ENCODE assay signal across 13 cellular contexts in genomic region chr5:109852371-109853160, GRCh38.
DNase-seq lines count a peak whose midpoint lies in the region; ATAC-seq and TF ChIP-seq lines count a peak whose summit lies in the region.
"Had no signal": no experiment of that assay in that cellular context is flagged by ENCODE, and none has a peak within 500 bp of the region (broad histone marks: within the 10 kb centered on the region; RNA-seq: fewer than 3 reads in every experiment).

No MANE protein-coding gene starts in this region.

- peak overlapping the region; percentile 28 for H3K27ac Mint-ChIP-seq in chondrocyte (ENCODE audit: unreplicated experiment)

- H3K9me3 Mint-ChIP-seq in chondrocyte (ENCODE audit: low read depth): no peaks in the 10 kb centered on the region
- H3K9me3 Mint-ChIP-seq: naive B cell had no signal

- peak; percentile 72 to 87 for ATAC-seq in activated CD4-positive, CD25-positive, alpha-beta regulatory T cell treated with anti-CD3 and anti-CD28 coated beads, Interleukin-2, amount 50 U/mL, for 24 hours

- H3K4me1 Mint-ChIP-seq in chondrocyte (ENCODE audit: low read depth): peaks cover 6% of the 10 kb centered on the region
- H3K4me1 Mint-ChIP-seq: naive B cell had no signal

- H3K4me3 Mint-ChIP-seq in chondrocyte (ENCODE audit: unreplicated experiment): no peak overlapping the region
- H3K4me3 Mint-ChIP-seq: naive B cell had no signal

- no peaks in the 10 kb centered on the region for H3K9me3 ChIP-seq in MG63
- H3K9me3 ChIP-seq in skeletal muscle satellite cell (replicated peaks; ENCODE audit: low read length): no peaks in the 10 kb centered on the region
- H3K9me3 ChIP-seq: tibial artery had no signal

- no peak for TF ChIP-seq CTCF in chondrocyte (IDR thresholded peaks at IDR 0.05)

- peak overlapping the region; percentile 19 for H3K9ac ChIP-seq in skeletal muscle satellite cell (ENCODE audit: low read depth, low read length)

- H3K36me3 Mint-ChIP-seq in chondrocyte (ENCODE audit: low read depth): peaks cover 41% of the 10 kb centered on the region

- H3K4me3 ChIP-seq in MG63 (no peak overlapping the region), skeletal muscle satellite cell (ENCODE audit: low read length) (no peak overlapping the region)
- H3K4me3 ChIP-seq: tibial artery had no signal

- peaks cover 20% of the 10 kb centered on the region for H3K4me1 ChIP-seq in skeletal muscle satellite cell (ENCODE audit: control insufficient read depth, insufficient read depth, low read length)
- H3K4me1 ChIP-seq: tibial artery had no signal

- H3K27me3 ChIP-seq in MG63 (no peaks in the 10 kb centered on the region), skeletal muscle satellite cell (ENCODE audit: control insufficient read depth, insufficient read depth, low read length) (no peaks in the 10 kb centered on the region)
- H3K27me3 ChIP-seq: tibial artery had no signal

- H3K36me3 ChIP-seq in MG63 (peaks cover 34% of the 10 kb centered on the region), skeletal muscle satellite cell (ENCODE audit: insufficient read depth, low read length) (peaks cover 37% of the 10 kb centered on the region)

- DNase-seq in activated CD4-positive, CD25-positive, alpha-beta regulatory T cell (lab: John Stamatoyannopoulos, UW): no peak
- DNase-seq in MG63 (peak; percentile 48), chondrocyte (ENCODE audit: low spot score) (no peak), putamen (ENCODE audit: low spot score) (no peak), cardiac septum (ENCODE audit: low spot score) (no peak), KG1 (lab: John Stamatoyannopoulos, UW) (no peak)
- DNase-seq: Calu3; effector memory CD4-positive, alpha-beta T cell; naive B cell; T-helper 2 cell; tibial artery had no signal

- no peak overlapping the region for H3K4me2 ChIP-seq in skeletal muscle satellite cell (ENCODE audit: low read length)

- intact Hi-C loops in cardiac septum (cut with DNase I): no loop called here

- no peaks in the 10 kb centered on the region for H3K27me3 Mint-ChIP-seq in chondrocyte (ENCODE audit: low read depth)
- H3K27me3 Mint-ChIP-seq: naive B cell had no signal
